8 cellular contexts compared by ENCODE assay signal in genomic region chr13:26698392-26699196, GRCh38.
DNase-seq lines count a peak whose midpoint lies in the region; ATAC-seq, FAIRE-seq and TF ChIP-seq lines count a peak whose summit lies in the region.

No MANE protein-coding gene starts in this region.

- peaks cover 0 to 4% of the 10 kb centered on the region in 2 experiments for H3K36me3 ChIP-seq in endothelial cell of umbilical vein (ENCODE audit: control insufficient read depth in 2 of 2, extremely low read depth in 1 of 2, insufficient read depth in 2 of 2, low read length in 2 of 2)
- no peaks in the 10 kb centered on the region for H3K36me3 ChIP-seq in mucosa of descending colon (ENCODE audit: low read depth)

- H3K9me1 ChIP-seq in endothelial cell of umbilical vein (replicated peaks; ENCODE audit: control insufficient read depth, extremely low read depth, insufficient read depth, low read length), result no peaks in the 10 kb centered on the region

- peak; percentile 91 for FAIRE-seq in endothelial cell of umbilical vein (lab: Jason Lieb, UNC)

- H3K4me3 ChIP-seq in endothelial cell of umbilical vein (replicated peaks in 1 of 3; ENCODE audit: insufficient read depth in 1 of 3, low read depth in 1 of 3, low read length in 3 of 3) (no peak overlapping the region), mucosa of descending colon (no peak overlapping the region)

- POLR2A ChIA-PET in endothelial cell of umbilical vein (lab: Charles Lee), result interaction anchor here (0.5 to 0.8 kb wide), 4 partner anchors 140 to 512 kb away, joined by 3 to 5 read pairs (median 3); partner anchors contain the start of gene RNF6

- H2AFZ ChIP-seq in endothelial cell of umbilical vein (ENCODE audit: low read depth, low read length), result no peak overlapping the region

- no peak for TF ChIP-seq POLR2A in endothelial cell of umbilical vein (IDR thresholded peaks at IDR 0.05; ENCODE audit: low read depth, low read length)

- dilution Hi-C loops in endothelial cell of umbilical vein (cut with MboI; ENCODE audit: extremely low pct_ligation_motif_present, low sequenced_read_pairs), result loop anchor here (25.0 kb wide), 1 partner anchor 211 kb away; no protein-coding TSS in a partner anchor

- BruUV-seq in endothelial cell of umbilical vein (replicated peaks; lab: Mats Ljungman, UMichigan), result no TSS peak

- intact Hi-C loops in endothelial cell of umbilical vein (cut with micrococcal nuclease) (loop anchor here (1.0 to 10.0 kb wide), 10 partner anchors 107 to 1124 kb away; partner anchors contain the start of genes CDK8 and WASF3), mucosa of descending colon (cut with DNase I, micrococcal nuclease) (loop anchor here (5.0 to 10.0 kb wide), 3 partner anchors 204 to 516 kb away; no protein-coding TSS in a partner anchor)

- no peaks in the 10 kb centered on the region for H3K9me3 ChIP-seq in endothelial cell of umbilical vein (replicated peaks; ENCODE audit: control insufficient read depth, insufficient read depth, low read length)
- H3K9me3 ChIP-seq in mucosa of descending colon, result no peaks in the 10 kb centered on the region

- peaks cover 0 to 4% of the 10 kb centered on the region in 2 experiments for H3K27me3 ChIP-seq in endothelial cell of umbilical vein (ENCODE audit: control insufficient read depth in 2 of 2, insufficient read depth in 2 of 2, low read length in 2 of 2)

- H3K4me1 ChIP-seq in endothelial cell of umbilical vein (ENCODE audit: control insufficient read depth, extremely low read depth, insufficient read depth, low read length), result no peaks in the 10 kb centered on the region
- H3K4me1 ChIP-seq in mucosa of descending colon (ENCODE audit: low read depth), result no peaks in the 10 kb centered on the region

- H3K9ac ChIP-seq in endothelial cell of umbilical vein (replicated peaks; ENCODE audit: extremely low read depth, insufficient read depth, low read length), result no peak overlapping the region

- peak; percentile 68 for DNase-seq in GDM1 (lab: John Stamatoyannopoulos, UW)
- peak; percentile 22 for DNase-seq in HPDE6-E6E7 (ENCODE audit: extremely low spot score)
- peak; percentile 49 to 63 for DNase-seq in NOMO-1 (lab: John Stamatoyannopoulos, UW; ENCODE audit: unreplicated experiment in 2 of 2)
- DNase-seq in activated CD8-positive, alpha-beta memory T cell treated with anti-CD3 and anti-CD28 coated beads for 48 hours (ENCODE audit: low read depth in 2 of 3, low spot score in 2 of 3), result peak; percentile 39 to 83 (median 81)
- DNase-seq in endothelial cell of umbilical vein (ENCODE audit: low read depth, low spot score), result peak; percentile 88
- peak; percentile 71 to 88 (median 86) for DNase-seq in mucosa of descending colon
- peak; percentile 72 for DNase-seq in stimulated activated CD8-positive, alpha-beta memory T cell treated with anti-CD3 and anti-CD28 coated beads, Interleukin-4, amount 100 ng/mL, for 24 hours (ENCODE audit: low read depth)

- CTCF ChIA-PET in endothelial cell of umbilical vein (lab: Charles Lee), result interaction anchor here (0.5 to 7.6 kb wide), 134 partner anchors 9 to 1124 kb away, joined by 3 to 473 read pairs (median 5); partner anchors contain the start of genes MTIF3, RNF6, SHISA2 and WASF3

- H4K20me1 ChIP-seq in endothelial cell of umbilical vein (replicated peaks; ENCODE audit: control insufficient read depth, extremely low read depth, insufficient read depth, low read length), result no peaks in the 10 kb centered on the region

- ATAC-seq in mucosa of descending colon (peak; percentile 96), GM19035 (IDR thresholded peaks at IDR 0.05; ENCODE audit: unreplicated experiment) (no peak)

- H3K79me2 ChIP-seq in endothelial cell of umbilical vein (ENCODE audit: control insufficient read depth, insufficient read depth, low read length), result no peaks in the 10 kb centered on the region

- no peak overlapping the region for H3K27ac ChIP-seq in endothelial cell of umbilical vein (ENCODE audit: insufficient read depth, low read depth, low read length)

- TF ChIP-seq CTCF in endothelial cell of umbilical vein (IDR thresholded peaks at IDR 0.05; ENCODE audit: extremely low read depth in 1 of 2, insufficient read depth in 1 of 2, low read depth in 1 of 2, low read length in 2 of 2) (peak; percentile 89 to 92), mucosa of descending colon (IDR thresholded peaks at IDR 0.05) (peak; percentile 94)

- H3K4me2 ChIP-seq in endothelial cell of umbilical vein (ENCODE audit: insufficient read depth, low read length), result peak overlapping the region; percentile 39

TF ChIP-seq in endothelial cell of umbilical vein, 7 proteins besides CTCF, POLR2A, EP300 and RAD21:
- no peak for TF ChIP-seq JUN (IDR thresholded peaks at IDR 0.05; ENCODE audit: borderline replicate concordance, insufficient read depth, insufficient read length, low read depth)
TF ChIP-seq in endothelial cell of umbilical vein: peak in this region for 0.

Comparison
In these comparisons a context has a peak if more than half of its experiments do, and no peak if none do; other contexts are left out.
1. DNase-seq: peak in every context shown above with its lines; median percentile 88 in endothelial cell of umbilical vein; 86 in mucosa of descending colon; 81 in activated CD8-positive, alpha-beta memory T cell treated with anti-CD3 and anti-CD28 coated beads for 48 hours; 72 in stimulated activated CD8-positive, alpha-beta memory T cell treated with anti-CD3 and anti-CD28 coated beads, Interleukin-4, amount 100 ng/mL, for 24 hours; 68 in GDM1; 56 in NOMO-1; 22 in HPDE6-E6E7.